In genomic region chr3:114307222-114307840, GRCh38 we compare ENCODE assay signal across 13 cellular contexts. TPM values are rescaled to one million over a fixed set of nuclear protein-coding genes. Genes with fewer than 3 reads are reported as not detected.
DNase-seq lines count a peak whose midpoint lies in the region; ATAC-seq and TF ChIP-seq lines count a peak whose summit lies in the region.
"Had no signal": no experiment of that assay in that cellular context is flagged by ENCODE, and none has a peak within 500 bp of the region (broad histone marks: within the 10 kb centered on the region; RNA-seq: fewer than 3 reads in every experiment).

No MANE protein-coding gene starts in this region.

- H3K4me3 ChIP-seq in GM06990 (replicated peaks; ENCODE audit: low read depth, low read length) (0 out of 2 replicates have a peak overlapping the region, but pooled peaks have one; percentile 32), sigmoid colon (no peak overlapping the region)
- H3K4me3 ChIP-seq: upper lobe of left lung had no signal

- H3K9me3 Mint-ChIP-seq in activated naive CD4-positive, alpha-beta T cell treated with anti-CD3 and anti-CD28 coated beads, Interleukin-2, amount 50 U/mL, for 72 hours: peaks cover 0 to 7% of the 10 kb centered on the region in 2 donors

- H3K27ac ChIP-seq in sigmoid colon: no peak overlapping the region
- H3K27ac ChIP-seq: upper lobe of left lung had no signal

- TF ChIP-seq EP300 in sigmoid colon (IDR thresholded peaks at IDR 0.05): no peak

- H3K36me3 Mint-ChIP-seq in activated naive CD4-positive, alpha-beta T cell treated with anti-CD3 and anti-CD28 coated beads, Interleukin-2, amount 50 U/mL, for 72 hours: peaks cover 0 to 13% of the 10 kb centered on the region in 2 donors

- H3K27me3 ChIP-seq in GM06990 (replicated peaks; ENCODE audit: control insufficient read depth, insufficient read depth, low read length) (no peaks in the 10 kb centered on the region), sigmoid colon (peaks cover 0 to 4% (median 0%) of the 10 kb centered on the region in 3 donors)
- H3K27me3 ChIP-seq: upper lobe of left lung had no signal

- WGBS in sigmoid colon, 2 donors: 75 to 79% methylated on average over 8 of the region's 8 CpGs

- H3K36me3 ChIP-seq in GM06990 (ENCODE audit: control insufficient read depth, insufficient read depth, low read length) (no peaks in the 10 kb centered on the region), sigmoid colon (no peaks in the 10 kb centered on the region)
- H3K36me3 ChIP-seq: upper lobe of left lung had no signal

- no peak for TF ChIP-seq CTCF in GM06990 (IDR thresholded peaks at IDR 0.05; ENCODE audit: insufficient read depth, low read length, poor library complexity, severe bottlenecking)
- TF ChIP-seq CTCF in sigmoid colon (IDR thresholded peaks at IDR 0.05): no peak

- DNase-seq in GM06990 (ENCODE audit: extremely low read depth, insufficient read length) (peak; percentile 25), Right ventricle myocardium superior (no peak), 8988T (no peak), NCI-H2029 treated with DMSO at 0.1 percent for 48 hours (lab: John Stamatoyannopoulos, UW) (no peak), sigmoid colon (no peak)
- DNase-seq in activated naive CD4-positive, alpha-beta T cell treated with anti-CD3 and anti-CD28 coated beads, Interleukin-2, amount 50 U/mL, for 72 hours (ENCODE audit: low spot score in 2 of 2): no peak
- DNase-seq: cortex of kidney, NCI-H187, upper lobe of left lung had no signal

- peak overlapping the region; percentile 54 to 92 for H3K27ac Mint-ChIP-seq in activated naive CD4-positive, alpha-beta T cell treated with anti-CD3 and anti-CD28 coated beads, Interleukin-2, amount 50 U/mL, for 72 hours

- no peak for TF ChIP-seq POLR2A in sigmoid colon (IDR thresholded peaks at IDR 0.05)

- no peaks in the 10 kb centered on the region for H3K9me3 ChIP-seq in sigmoid colon
- H3K9me3 ChIP-seq: upper lobe of left lung had no signal

- peak; percentile 50 for ATAC-seq in GM19455 (IDR thresholded peaks at IDR 0.05; ENCODE audit: unreplicated experiment)
- ATAC-seq in HG03175 (IDR thresholded peaks at IDR 0.05; ENCODE audit: unreplicated experiment): peak; percentile 62
- ATAC-seq in activated naive CD4-positive, alpha-beta T cell treated with anti-CD3 and anti-CD28 coated beads, Interleukin-2, amount 50 U/mL, for 72 hours: peak in 1 of 2 donors; percentile 23
- ATAC-seq in Right ventricle myocardium superior (ENCODE audit: poor library complexity): no peak
- ATAC-seq: Right ventricle myocardium inferior had no signal

- H3K4me1 ChIP-seq in sigmoid colon: no peaks in the 10 kb centered on the region
- H3K4me1 ChIP-seq: upper lobe of left lung had no signal

- intact Hi-C loops in Right ventricle myocardium superior (cut with DNase I): no loop called here
- intact Hi-C loops in sigmoid colon (cut with DNase I): no loop called here

RNA-seq across cellular contexts. Expression of gene TIGIT, which starts 13.5 kb away (rescaled TPM):
- 10 to 100 TPM in 1 of 2 donors, 1 to 10 TPM in 1; 5.1 to 14.6 TPM for total RNA-seq in activated naive CD4-positive, alpha-beta T cell treated with anti-CD3 and anti-CD28 coated beads, Interleukin-2, amount 50 U/mL, for 72 hours
- not detected for total RNA-seq in Right ventricle myocardium superior
- total RNA-seq in sigmoid colon: under 1 TPM in 1 of 4 donors, not detected in 3; 0.33 TPM
- polyA plus RNA-seq in sigmoid colon: 1 to 10 TPM in 1 of 3 donors, not detected in 2; 7.9 TPM
- total RNA-seq: myocyte, Right ventricle myocardium inferior had no signal
